Comparison of ENCODE assay signal across 8 cellular contexts in genomic region chr15:22665059-22665702, GRCh38.
DNase-seq lines count a peak whose midpoint lies in the region; ATAC-seq, FAIRE-seq and TF ChIP-seq lines count a peak whose summit lies in the region.
"Not testable (repeated sequence)": the region's sequence is repeated elsewhere in the genome, so short reads cannot be mapped to it uniquely, and the experiment has no call there.

No MANE protein-coding gene starts in this region.

- not testable (repeated sequence) for ATAC-seq in effector memory CD8-positive, alpha-beta T cell (replicated peaks)

- TF ChIP-seq CTCF in DOHH2 (IDR thresholded peaks at IDR 0.05; ENCODE audit: low read depth, low read length, poor library complexity, severe bottlenecking); RWPE1 (conservative IDR thresholded peaks at IDR 0.05; ENCODE audit: low read depth); keratinocyte (optimal IDR thresholded peaks at IDR 0.05 in 1 of 3, IDR thresholded peaks at IDR 0.05 in 1 of 3, conservative IDR thresholded peaks at IDR 0.05 in 1 of 3; ENCODE audit: extremely low read depth in 1 of 3, insufficient read depth in 2 of 3, low read length in 3 of 3); osteocyte (IDR thresholded peaks at IDR 0.05); thyroid gland (IDR thresholded peaks at IDR 0.05): not testable (repeated sequence)

- peak overlapping the region; percentile 52 for H3K4me3 ChIP-seq in DOHH2 (ENCODE audit: low read length)
- H3K4me3 ChIP-seq in HUES48 (ENCODE audit: low read depth, low read length): peak overlapping the region; percentile 52; the same call in 1 of the 2 replicates
- H3K4me3 ChIP-seq in keratinocyte (ENCODE audit: control insufficient read depth in 2 of 3, extremely low read depth in 1 of 3, insufficient read depth in 2 of 3, low read depth in 1 of 3, low read length in 3 of 3): peak overlapping the region; percentile 32 to 43 (median 42)
- H3K4me3 ChIP-seq in thyroid gland (replicated peaks in 1 of 3): peak overlapping the region in 2 of 3 donors; percentile 7 to 56

- dilution Hi-C loops in keratinocyte (cut with MboI; ENCODE audit: extremely low pct_ligation_motif_present, low sequenced_read_pairs): not testable (repeated sequence)

- H4K20me1 ChIP-seq in DOHH2 (ENCODE audit: control insufficient read depth, insufficient read depth, low read depth, low read length); keratinocyte (ENCODE audit: control insufficient read depth, extremely low read depth, insufficient read depth, low read length): not testable (repeated sequence)

- DNase-seq in RWPE1 (ENCODE audit: low spot score); keratinocyte (ENCODE audit: low read depth, low spot score); osteocyte (ENCODE audit: extremely low spot score, unreplicated experiment): not testable (repeated sequence)
- peak; percentile 36 for DNase-seq in activated naive CD4-positive, alpha-beta T cell treated with anti-CD3 and anti-CD28 coated beads for 36 hours
- DNase-seq in effector memory CD8-positive, alpha-beta T cell: peak in 1 of 3 experiments; percentile 13
- DNase-seq in thyroid gland: peak; percentile 22 to 44

- H3K9me3 ChIP-seq in DOHH2 (ENCODE audit: control insufficient read depth, insufficient read depth, low read length); HUES48 (ENCODE audit: control insufficient read depth, insufficient read depth, low read length); keratinocyte (ENCODE audit: control insufficient read depth, low read depth, low read length); thyroid gland: not testable (repeated sequence)

- H3K27me3 Mint-ChIP-seq in activated naive CD4-positive, alpha-beta T cell treated with anti-CD3 and anti-CD28 coated beads for 36 hours (ENCODE audit: low read depth); effector memory CD8-positive, alpha-beta T cell; osteocyte (ENCODE audit: unreplicated experiment): not testable (repeated sequence)

- intact Hi-C loops in activated naive CD4-positive, alpha-beta T cell treated with anti-CD3 and anti-CD28 coated beads for 36 hours (cut with micrococcal nuclease): loop anchor here (2.0 kb wide), 1 partner anchor 132 kb away; no protein-coding TSS in a partner anchor
- intact Hi-C loops in thyroid gland (cut with DNase I): not testable (repeated sequence)

- H3K27ac ChIP-seq in DOHH2 (ENCODE audit: low read depth, low read length); HUES48 (ENCODE audit: low read depth, low read length); keratinocyte (ENCODE audit: control insufficient read depth, insufficient read depth, low read length): not testable (repeated sequence)
- peak overlapping the region; percentile 84 for H3K27ac ChIP-seq in RWPE1
- peak overlapping the region; percentile 88 to 91 (median 89) for H3K27ac ChIP-seq in thyroid gland

- peak overlapping the region; percentile 54 for H3K27ac Mint-ChIP-seq in activated naive CD4-positive, alpha-beta T cell treated with anti-CD3 and anti-CD28 coated beads for 36 hours
- peak overlapping the region; percentile 5 to 93 for H3K27ac Mint-ChIP-seq in effector memory CD8-positive, alpha-beta T cell
- peak overlapping the region; percentile 98 for H3K27ac Mint-ChIP-seq in osteocyte (ENCODE audit: unreplicated experiment)

- peak overlapping the region; percentile 74 for H2AFZ ChIP-seq in keratinocyte (ENCODE audit: control insufficient read depth, low read length)

- H3K79me2 ChIP-seq in DOHH2 (ENCODE audit: control insufficient read depth, low read length); keratinocyte (ENCODE audit: control insufficient read depth, insufficient read depth, low read length): not testable (repeated sequence)

- CTCF ChIA-PET in RWPE1 (lab: Yijun Ruan, JAX); activated naive CD4-positive, alpha-beta T cell treated with anti-CD3 and anti-CD28 coated beads for 36 hours (lab: Charles Lee): not testable (repeated sequence)

- not testable (repeated sequence) for H3K9me2 ChIP-seq in DOHH2 (replicated peaks; ENCODE audit: control insufficient read depth, low read length)

- H3K36me3 ChIP-seq in DOHH2 (ENCODE audit: control insufficient read depth, low read length); HUES48 (ENCODE audit: control insufficient read depth, insufficient read depth, low read length); keratinocyte (ENCODE audit: control insufficient read depth in 2 of 2, extremely low read depth in 1 of 2, insufficient read depth in 2 of 2, low read length in 2 of 2); thyroid gland: not testable (repeated sequence)

- not testable (repeated sequence) for H3K4me1 ChIP-seq in DOHH2 (ENCODE audit: control insufficient read depth, low read length); HUES48 (ENCODE audit: control insufficient read depth, insufficient read depth, low read length); keratinocyte (ENCODE audit: control insufficient read depth, extremely low read depth, insufficient read depth, low read length); thyroid gland

- H3K27me3 ChIP-seq in DOHH2 (ENCODE audit: control insufficient read depth, low read length); keratinocyte (ENCODE audit: control insufficient read depth, extremely low read depth, insufficient read depth, low read length); thyroid gland: not testable (repeated sequence)
- peaks cover 24% of the 10 kb centered on the region for H3K27me3 ChIP-seq in HUES48 (ENCODE audit: control insufficient read depth, insufficient read depth, low read length)

- not testable (repeated sequence) for H3K4me1 Mint-ChIP-seq in activated naive CD4-positive, alpha-beta T cell treated with anti-CD3 and anti-CD28 coated beads for 36 hours (ENCODE audit: low read depth); effector memory CD8-positive, alpha-beta T cell (ENCODE audit: low read depth in 2 of 2)
- peaks cover 13% of the 10 kb centered on the region for H3K4me1 Mint-ChIP-seq in osteocyte (ENCODE audit: unreplicated experiment)

- FAIRE-seq in keratinocyte (lab: Jason Lieb, UNC): not testable (repeated sequence)

- WGBS in thyroid gland, 2 donors: 0 to 1% methylated on average over 10 to 12 of the region's 22 CpGs

- H3F3A ChIP-seq in DOHH2 (ENCODE audit: control insufficient read depth, insufficient read depth): not testable (repeated sequence)

- not testable (repeated sequence) for H3K9me1 ChIP-seq in keratinocyte (ENCODE audit: control insufficient read depth, extremely low read depth, insufficient read depth, low read length)

- POLR2A ChIA-PET in RWPE1 (lab: Yijun Ruan, JAX; ENCODE audit: low non-redundant PET): not testable (repeated sequence)

- not testable (repeated sequence) for H3K9ac ChIP-seq in HUES48 (ENCODE audit: low read depth, low read length); keratinocyte (ENCODE audit: control insufficient read depth, extremely low read depth, insufficient read depth, low read length)

- H3K4me3 Mint-ChIP-seq in activated naive CD4-positive, alpha-beta T cell treated with anti-CD3 and anti-CD28 coated beads for 36 hours: peak overlapping the region; percentile 73
- peak overlapping the region; percentile 67 to 86 for H3K4me3 Mint-ChIP-seq in effector memory CD8-positive, alpha-beta T cell
- H3K4me3 Mint-ChIP-seq in osteocyte (ENCODE audit: unreplicated experiment): peak overlapping the region; percentile 79

- TF ChIP-seq POLR2A in thyroid gland (IDR thresholded peaks at IDR 0.05): peak in 1 of 2 donors; percentile 10

- H3K9me3 Mint-ChIP-seq in activated naive CD4-positive, alpha-beta T cell treated with anti-CD3 and anti-CD28 coated beads for 36 hours; effector memory CD8-positive, alpha-beta T cell; osteocyte (ENCODE audit: unreplicated experiment): not testable (repeated sequence)

- H3K36me3 Mint-ChIP-seq in activated naive CD4-positive, alpha-beta T cell treated with anti-CD3 and anti-CD28 coated beads for 36 hours (ENCODE audit: low read depth); effector memory CD8-positive, alpha-beta T cell (ENCODE audit: insufficient read depth); osteocyte (ENCODE audit: unreplicated experiment): not testable (repeated sequence)

- H3K4me2 ChIP-seq in DOHH2 (ENCODE audit: low read length) (peak overlapping the region; percentile 42), keratinocyte (ENCODE audit: control insufficient read depth, extremely low read depth, insufficient read depth, low read depth, low read length) (peak overlapping the region; percentile 29)
